Comparison of ENCODE assay signal across 8 cellular contexts in the genomic region with DNA sequence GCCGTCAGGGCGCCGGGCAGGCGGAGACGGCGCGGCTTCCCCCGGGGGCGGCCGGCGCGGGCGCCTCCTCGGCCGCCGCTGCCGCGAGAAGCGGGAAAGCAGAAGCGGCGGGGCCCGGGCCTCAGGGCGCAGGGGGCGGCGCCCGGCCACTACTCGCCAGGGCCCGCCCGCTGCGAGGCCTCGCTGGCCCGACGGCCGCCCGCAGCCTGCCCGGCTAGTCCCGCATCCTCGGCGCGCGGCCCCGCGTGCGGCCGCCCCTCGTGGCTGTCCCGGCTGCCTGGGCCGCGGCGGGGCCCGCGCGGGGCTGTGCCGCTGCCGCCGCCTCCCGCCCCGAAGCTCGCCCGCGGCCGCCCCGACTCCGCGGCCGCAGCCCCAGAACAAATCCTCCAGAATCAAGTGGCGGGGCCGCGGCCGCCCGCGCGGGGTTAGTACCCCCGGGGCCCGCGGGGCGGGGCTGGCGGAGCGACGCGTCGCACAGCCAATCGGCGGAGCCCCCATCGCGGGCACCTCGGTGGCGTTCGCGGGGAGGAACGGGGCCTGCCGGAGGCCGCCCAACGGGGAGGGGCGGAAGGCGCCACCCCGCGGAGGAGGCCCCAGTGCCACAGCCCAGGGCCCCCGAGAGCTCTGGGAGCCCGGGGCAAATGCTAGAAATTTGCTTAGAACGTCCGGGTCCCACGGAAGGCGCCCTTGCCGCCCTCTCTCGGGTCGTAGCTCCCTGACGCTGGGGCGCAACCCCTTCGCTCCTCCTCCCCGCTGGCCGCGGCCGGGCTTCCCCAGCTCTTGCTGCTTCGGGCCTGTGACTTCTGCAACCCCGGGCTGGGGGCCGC. TPM values are rescaled to one million over a fixed set of nuclear protein-coding genes. Genes with fewer than 3 reads are reported as not detected.
DNase-seq lines count a peak whose midpoint lies in the region; ATAC-seq and TF ChIP-seq lines count a peak whose summit lies in the region.

Gene RUNX3, minus strand, starts transcription at position 401 of the 827 bp plus-strand sequence. CDS start 408 bp downstream, outside the sequence.

- no peaks in the 10 kb centered on the region for H3K36me3 ChIP-seq in testis (ENCODE audit: low read depth, missing control alignments)

- peaks cover 68% of the 10 kb centered on the region for H3K36me3 Mint-ChIP-seq in activated CD4-positive, alpha-beta T cell treated with anti-CD3 and anti-CD28 coated beads for 36 hours (ENCODE audit: low read depth)
- H3K36me3 Mint-ChIP-seq in nephron (ENCODE audit: low read depth), result peaks cover 4% of the 10 kb centered on the region

- intact Hi-C loops in activated CD4-positive, alpha-beta T cell treated with anti-CD3 and anti-CD28 coated beads for 36 hours (cut with DNase I, micrococcal nuclease), result loop anchor here (1.0 to 5.0 kb wide), 8 partner anchors 19 to 317 kb away; partner anchors contain the start of genes RSRP1 (in 1 of the 2) and SRRM1 (in 1 of the 2)
- intact Hi-C loops in testis (cut with DNase I; ENCODE audit: low total_unique reads), result no loop called here

- DNase-seq in DMS53 (lab: John Stamatoyannopoulos, UW) (peak; percentile 77), DMS53 treated with DMSO at 0.1 percent for 48 hours (lab: John Stamatoyannopoulos, UW; ENCODE audit: unreplicated experiment) (no peak), NCI-H128 (lab: John Stamatoyannopoulos, UW; ENCODE audit: unreplicated experiment) (peak; percentile 74), testis (peak; percentile 52)
- DNase-seq in activated CD4-positive, alpha-beta T cell treated with anti-CD3 and anti-CD28 coated beads for 36 hours, result peak; percentile 96
- peak; percentile 91 for DNase-seq in effector CD4-positive, alpha-beta T cell

- POLR2A ChIA-PET in activated CD4-positive, alpha-beta T cell treated with anti-CD3 and anti-CD28 coated beads for 36 hours (lab: Charles Lee), result interaction anchor here (0.6 to 1.9 kb wide), 15 partner anchors 17 to 169 kb away, joined by 3 to 11 read pairs (median 3); no protein-coding TSS in a partner anchor

- TF ChIP-seq POLR2A in testis (IDR thresholded peaks at IDR 0.05), result no peak

- no peaks in the 10 kb centered on the region for H3K27me3 ChIP-seq in testis

- peak within 1 kb of the TSS; percentile 91 for H3K27ac Mint-ChIP-seq in activated CD4-positive, alpha-beta T cell treated with anti-CD3 and anti-CD28 coated beads for 36 hours
- H3K27ac Mint-ChIP-seq in nephron, result no peak within 1 kb of the TSS

- CTCF ChIA-PET in activated CD4-positive, alpha-beta T cell treated with anti-CD3 and anti-CD28 coated beads for 36 hours (lab: Charles Lee), result interaction anchor here (0.7 to 9.6 kb wide), 10 partner anchors 25 to 169 kb away, joined by 3 to 109 read pairs (median 3); no protein-coding TSS in a partner anchor

- peak within 1 kb of the TSS; percentile 29 to 49 for H3K4me3 ChIP-seq in testis

- H3K4me1 ChIP-seq in testis, result peaks cover 3% of the 10 kb centered on the region

- peaks cover 66% of the 10 kb centered on the region for H3K4me1 Mint-ChIP-seq in activated CD4-positive, alpha-beta T cell treated with anti-CD3 and anti-CD28 coated beads for 36 hours
- peaks cover 30% of the 10 kb centered on the region for H3K4me1 Mint-ChIP-seq in nephron

- H3K27ac ChIP-seq in testis, result peak within 1 kb of the TSS in 1 of 2 donors; percentile 24

- peak within 1 kb of the TSS; percentile 80 for H3K4me3 Mint-ChIP-seq in activated CD4-positive, alpha-beta T cell treated with anti-CD3 and anti-CD28 coated beads for 36 hours
- H3K4me3 Mint-ChIP-seq in nephron, result peak within 1 kb of the TSS in 2 of 3 experiments; percentile 15 to 43

- TF ChIP-seq CTCF in nephron (IDR thresholded peaks at IDR 0.05; ENCODE audit: unreplicated experiment in 3 of 3) (no peak), testis (IDR thresholded peaks at IDR 0.05) (no peak)

- no peaks in the 10 kb centered on the region for H3K9me3 ChIP-seq in testis

- H3K9me3 Mint-ChIP-seq in activated CD4-positive, alpha-beta T cell treated with anti-CD3 and anti-CD28 coated beads for 36 hours (ENCODE audit: low read depth), result no peaks in the 10 kb centered on the region
- no peaks in the 10 kb centered on the region for H3K9me3 Mint-ChIP-seq in nephron

- H3K27me3 Mint-ChIP-seq in activated CD4-positive, alpha-beta T cell treated with anti-CD3 and anti-CD28 coated beads for 36 hours, result no peaks in the 10 kb centered on the region
- peaks cover 93% of the 10 kb centered on the region for H3K27me3 Mint-ChIP-seq in nephron (ENCODE audit: low read depth)

- peak; percentile 74 for ATAC-seq in HG02763 (IDR thresholded peaks at IDR 0.05; ENCODE audit: unreplicated experiment)
- ATAC-seq in activated CD4-positive, alpha-beta T cell treated with anti-CD3 and anti-CD28 coated beads for 36 hours, result peak; percentile 88

- 2 to 4% methylated on average over 40 to 69 of the region's 117 CpGs for WGBS in testis, 2 donors

RNA-seq across cellular contexts. Expression of gene RUNX3, which starts in this region (rescaled TPM):
- 100 to 1,000 TPM; 156 to 167 TPM for total RNA-seq in activated CD4-positive, alpha-beta T cell treated with anti-CD3 and anti-CD28 coated beads for 36 hours
- 1 to 10 TPM; 5.7 to 6.4 TPM for total RNA-seq in testis
- 5.1 TPM for polyA plus RNA-seq in testis (ENCODE audit: insufficient read depth, low read depth, low replicate concordance)

Comparison
In these comparisons a context has a peak if more than half of its experiments do, and no peak if none do; other contexts are left out.
1. RNA of gene RUNX3 (total RNA-seq): 156 to 167 TPM in activated CD4-positive, alpha-beta T cell treated with anti-CD3 and anti-CD28 coated beads for 36 hours; 5.7 to 6.4 TPM in testis; every median in the first group is over 10 times any median in the second.